Comparison of ENCODE assay signal across 16 cellular contexts in genomic region chrX:42022158-42022557, GRCh38.
DNase-seq lines count a peak whose midpoint lies in the region; ATAC-seq lines count a peak whose summit lies in the region.
"Had no signal": no experiment of that assay in that cellular context is flagged by ENCODE, and none has a peak within 500 bp of the region (broad histone marks: within the 10 kb centered on the region; RNA-seq: fewer than 3 reads in every experiment).

No MANE protein-coding gene starts in this region.

- peak; percentile 72 to 76 for ATAC-seq in activated T-cell treated with anti-CD3 and anti-CD28 coated beads, Interleukin-2, amount 50 U/mL, for 72 hours (replicated peaks in 1 of 2)
- no peak for ATAC-seq in stimulated activated naive CD8-positive, alpha-beta T cell treated with anti-CD3 and anti-CD28 coated beads, Interleukin-15, amount 100 ng/mL, for 72 hours
- ATAC-seq in stimulated activated effector memory CD8-positive, alpha-beta T cell treated with anti-CD3 and anti-CD28 coated beads, Interleukin-12 subunit alpha, Interleukin-12 subunit beta, amount 100 ng/mL, for 72 hours = peak; percentile 85

- peaks cover 20% of the 10 kb centered on the region for H3K4me1 Mint-ChIP-seq in activated CD4-positive, alpha-beta memory T cell treated with anti-CD3 and anti-CD28 coated beads for 36 hours (ENCODE audit: low read depth)
- peaks cover 13% of the 10 kb centered on the region for H3K4me1 Mint-ChIP-seq in activated CD4-positive, alpha-beta memory T cell treated with anti-CD3 and anti-CD28 coated beads, Interleukin-2, amount 10 ng/mL, durations not matched to agents 7 days and 5 days
- peaks cover 20% of the 10 kb centered on the region for H3K4me1 Mint-ChIP-seq in activated T-cell treated with anti-CD3 and anti-CD28 coated beads, Interleukin-2, amount 50 U/mL, for 72 hours (ENCODE audit: low read depth)
- H3K4me1 Mint-ChIP-seq in stimulated activated naive CD8-positive, alpha-beta T cell treated with anti-CD3 and anti-CD28 coated beads, Interleukin-15, Interleukin-2, amounts not matched to agents 100 ng/mL and 50 ng/mL, for 24 hours (ENCODE audit: low read depth) = peaks cover 20% of the 10 kb centered on the region
- H3K4me1 Mint-ChIP-seq in stimulated activated naive CD8-positive, alpha-beta T cell treated with anti-CD3 and anti-CD28 coated beads, Interleukin-15, amount 100 ng/mL, for 72 hours = peaks cover 3% of the 10 kb centered on the region
- peaks cover 21% of the 10 kb centered on the region for H3K4me1 Mint-ChIP-seq in stimulated activated effector memory CD8-positive, alpha-beta T cell treated with anti-CD3 and anti-CD28 coated beads, Interleukin-12 subunit alpha, Interleukin-12 subunit beta, amount 100 ng/mL, for 72 hours

- H3K9me3 Mint-ChIP-seq in activated CD4-positive, alpha-beta memory T cell treated with anti-CD3 and anti-CD28 coated beads for 36 hours = no peaks in the 10 kb centered on the region
- H3K9me3 Mint-ChIP-seq in activated CD4-positive, alpha-beta memory T cell treated with anti-CD3 and anti-CD28 coated beads, Interleukin-2, amount 10 ng/mL, durations not matched to agents 7 days and 5 days = peaks cover 5% of the 10 kb centered on the region
- peaks cover 0 to 2% of the 10 kb centered on the region in 2 donors for H3K9me3 Mint-ChIP-seq in activated T-cell treated with anti-CD3 and anti-CD28 coated beads, Interleukin-2, amount 50 U/mL, for 72 hours
- H3K9me3 Mint-ChIP-seq in stimulated activated naive CD8-positive, alpha-beta T cell treated with anti-CD3 and anti-CD28 coated beads, Interleukin-15, Interleukin-2, amounts not matched to agents 100 ng/mL and 50 ng/mL, for 24 hours = no peaks in the 10 kb centered on the region
- peaks cover 0 to 5% of the 10 kb centered on the region in 2 donors for H3K9me3 Mint-ChIP-seq in stimulated activated naive CD8-positive, alpha-beta T cell treated with anti-CD3 and anti-CD28 coated beads, Interleukin-15, amount 100 ng/mL, for 72 hours
- no peaks in the 10 kb centered on the region for H3K9me3 Mint-ChIP-seq in stimulated activated effector memory CD8-positive, alpha-beta T cell treated with anti-CD3 and anti-CD28 coated beads, Interleukin-12 subunit alpha, Interleukin-12 subunit beta, amount 100 ng/mL, for 72 hours
- H3K9me3 Mint-ChIP-seq: HFFc6 had no signal

- H3K27me3 Mint-ChIP-seq in activated CD4-positive, alpha-beta memory T cell treated with anti-CD3 and anti-CD28 coated beads for 36 hours = no peaks in the 10 kb centered on the region
- H3K27me3 Mint-ChIP-seq in activated CD4-positive, alpha-beta memory T cell treated with anti-CD3 and anti-CD28 coated beads, Interleukin-2, amount 10 ng/mL, durations not matched to agents 7 days and 5 days = no peaks in the 10 kb centered on the region
- peaks cover 8% of the 10 kb centered on the region for H3K27me3 Mint-ChIP-seq in activated T-cell treated with anti-CD3 and anti-CD28 coated beads, Interleukin-2, amount 50 U/mL, for 72 hours (ENCODE audit: low read depth)
- no peaks in the 10 kb centered on the region for H3K27me3 Mint-ChIP-seq in stimulated activated naive CD8-positive, alpha-beta T cell treated with anti-CD3 and anti-CD28 coated beads, Interleukin-15, Interleukin-2, amounts not matched to agents 100 ng/mL and 50 ng/mL, for 24 hours
- no peaks in the 10 kb centered on the region for H3K27me3 Mint-ChIP-seq in stimulated activated naive CD8-positive, alpha-beta T cell treated with anti-CD3 and anti-CD28 coated beads, Interleukin-15, amount 100 ng/mL, for 72 hours
- H3K27me3 Mint-ChIP-seq: CD4-positive, alpha-beta memory T cell had no signal

- DNase-seq in activated CD4-positive, alpha-beta memory T cell treated with anti-CD3 and anti-CD28 coated beads for 36 hours = no peak
- DNase-seq in activated CD4-positive, alpha-beta memory T cell treated with anti-CD3 and anti-CD28 coated beads, Interleukin-2, amount 10 ng/mL, durations not matched to agents 7 days and 5 days = no peak
- no peak for DNase-seq in activated T-cell treated with anti-CD3 and anti-CD28 coated beads, Interleukin-2, amount 50 U/mL, for 72 hours
- no peak for DNase-seq in activated T-cell treated with anti-CD3 and anti-CD28 coated beads, Interleukin-2, amount 50 U/mL, for 48 hours
- DNase-seq in stimulated activated naive CD8-positive, alpha-beta T cell treated with anti-CD3 and anti-CD28 coated beads, Interleukin-15, amount 100 ng/mL, for 72 hours = no peak
- DNase-seq in stimulated activated effector memory CD8-positive, alpha-beta T cell treated with anti-CD3 and anti-CD28 coated beads, Interleukin-12 subunit alpha, Interleukin-12 subunit beta, amount 100 ng/mL, for 72 hours (ENCODE audit: low spot score in 2 of 2) = no peak
- DNase-seq in NCI-H446 (lab: John Stamatoyannopoulos, UW) = no peak
- DNase-seq: C1 segment of cervical spinal cord; Calu3; CD4-positive, alpha-beta memory T cell; COR-L47; DMS53; DMS79 treated with DMSO at 0.1 percent for 48 hours; GOT3; HFFc6 had no signal

- POLR2A ChIA-PET in activated CD4-positive, alpha-beta memory T cell treated with anti-CD3 and anti-CD28 coated beads for 36 hours (lab: Charles Lee) = no interaction called here
- POLR2A ChIA-PET in activated CD4-positive, alpha-beta memory T cell treated with anti-CD3 and anti-CD28 coated beads, Interleukin-2, amount 10 ng/mL, durations not matched to agents 7 days and 5 days (lab: Charles Lee) = no interaction called here

- H3K4me3 Mint-ChIP-seq in activated CD4-positive, alpha-beta memory T cell treated with anti-CD3 and anti-CD28 coated beads for 36 hours = no peak overlapping the region
- H3K4me3 Mint-ChIP-seq in activated CD4-positive, alpha-beta memory T cell treated with anti-CD3 and anti-CD28 coated beads, Interleukin-2, amount 10 ng/mL, durations not matched to agents 7 days and 5 days = no peak overlapping the region
- peak overlapping the region in 1 of 2 donors; percentile 62 for H3K4me3 Mint-ChIP-seq in activated T-cell treated with anti-CD3 and anti-CD28 coated beads, Interleukin-2, amount 50 U/mL, for 72 hours
- no peak overlapping the region for H3K4me3 Mint-ChIP-seq in stimulated activated naive CD8-positive, alpha-beta T cell treated with anti-CD3 and anti-CD28 coated beads, Interleukin-15, Interleukin-2, amounts not matched to agents 100 ng/mL and 50 ng/mL, for 24 hours
- no peak overlapping the region for H3K4me3 Mint-ChIP-seq in stimulated activated naive CD8-positive, alpha-beta T cell treated with anti-CD3 and anti-CD28 coated beads, Interleukin-15, amount 100 ng/mL, for 72 hours
- H3K4me3 Mint-ChIP-seq in stimulated activated effector memory CD8-positive, alpha-beta T cell treated with anti-CD3 and anti-CD28 coated beads, Interleukin-12 subunit alpha, Interleukin-12 subunit beta, amount 100 ng/mL, for 72 hours = peak overlapping the region; percentile 37
- H3K4me3 Mint-ChIP-seq: CD4-positive, alpha-beta memory T cell; HFFc6 had no signal

- CTCF ChIA-PET in activated CD4-positive, alpha-beta memory T cell treated with anti-CD3 and anti-CD28 coated beads for 36 hours (lab: Charles Lee) = no interaction called here
- CTCF ChIA-PET in activated CD4-positive, alpha-beta memory T cell treated with anti-CD3 and anti-CD28 coated beads, Interleukin-2, amount 10 ng/mL, durations not matched to agents 7 days and 5 days (lab: Charles Lee) = no interaction called here

- intact Hi-C loops in activated CD4-positive, alpha-beta memory T cell treated with anti-CD3 and anti-CD28 coated beads for 36 hours (cut with micrococcal nuclease) = loop anchor here (5.0 kb wide), 1 partner anchor 100 kb away; the partner anchor contains the start of gene CASK

- peak overlapping the region; percentile 51 for H3K27ac Mint-ChIP-seq in activated CD4-positive, alpha-beta memory T cell treated with anti-CD3 and anti-CD28 coated beads for 36 hours
- no peak overlapping the region for H3K27ac Mint-ChIP-seq in activated CD4-positive, alpha-beta memory T cell treated with anti-CD3 and anti-CD28 coated beads, Interleukin-2, amount 10 ng/mL, durations not matched to agents 7 days and 5 days
- H3K27ac Mint-ChIP-seq in activated T-cell treated with anti-CD3 and anti-CD28 coated beads, Interleukin-2, amount 50 U/mL, for 72 hours = peak overlapping the region; percentile 82
- peak overlapping the region; percentile 49 for H3K27ac Mint-ChIP-seq in stimulated activated naive CD8-positive, alpha-beta T cell treated with anti-CD3 and anti-CD28 coated beads, Interleukin-15, Interleukin-2, amounts not matched to agents 100 ng/mL and 50 ng/mL, for 24 hours
- H3K27ac Mint-ChIP-seq in stimulated activated naive CD8-positive, alpha-beta T cell treated with anti-CD3 and anti-CD28 coated beads, Interleukin-15, amount 100 ng/mL, for 72 hours = no peak overlapping the region
- H3K27ac Mint-ChIP-seq in stimulated activated effector memory CD8-positive, alpha-beta T cell treated with anti-CD3 and anti-CD28 coated beads, Interleukin-12 subunit alpha, Interleukin-12 subunit beta, amount 100 ng/mL, for 72 hours = peak overlapping the region; percentile 91
- H3K27ac Mint-ChIP-seq: CD4-positive, alpha-beta memory T cell; HFFc6 had no signal

- H3K36me3 Mint-ChIP-seq in activated CD4-positive, alpha-beta memory T cell treated with anti-CD3 and anti-CD28 coated beads for 36 hours = no peaks in the 10 kb centered on the region
- peaks cover 3% of the 10 kb centered on the region for H3K36me3 Mint-ChIP-seq in activated CD4-positive, alpha-beta memory T cell treated with anti-CD3 and anti-CD28 coated beads, Interleukin-2, amount 10 ng/mL, durations not matched to agents 7 days and 5 days (ENCODE audit: low read depth)
- no peaks in the 10 kb centered on the region for H3K36me3 Mint-ChIP-seq in activated T-cell treated with anti-CD3 and anti-CD28 coated beads, Interleukin-2, amount 50 U/mL, for 72 hours (ENCODE audit: insufficient read depth in 2 of 2)
- no peaks in the 10 kb centered on the region for H3K36me3 Mint-ChIP-seq in stimulated activated naive CD8-positive, alpha-beta T cell treated with anti-CD3 and anti-CD28 coated beads, Interleukin-15, Interleukin-2, amounts not matched to agents 100 ng/mL and 50 ng/mL, for 24 hours (ENCODE audit: low read depth)
- no peaks in the 10 kb centered on the region for H3K36me3 Mint-ChIP-seq in stimulated activated effector memory CD8-positive, alpha-beta T cell treated with anti-CD3 and anti-CD28 coated beads, Interleukin-12 subunit alpha, Interleukin-12 subunit beta, amount 100 ng/mL, for 72 hours
- H3K36me3 Mint-ChIP-seq: CD4-positive, alpha-beta memory T cell had no signal

Comparison
In these comparisons a context has a peak if more than half of its experiments do, and no peak if none do; other contexts are left out.
1. H3K27ac Mint-ChIP-seq: peak in activated CD4-positive, alpha-beta memory T cell treated with anti-CD3 and anti-CD28 coated beads for 36 hours (single experiment), activated T-cell treated with anti-CD3 and anti-CD28 coated beads, Interleukin-2, amount 50 U/mL, for 72 hours (single experiment), stimulated activated naive CD8-positive, alpha-beta T cell treated with anti-CD3 and anti-CD28 coated beads, Interleukin-15, Interleukin-2, amounts not matched to agents 100 ng/mL and 50 ng/mL, for 24 hours (single experiment) and stimulated activated effector memory CD8-positive, alpha-beta T cell treated with anti-CD3 and anti-CD28 coated beads, Interleukin-12 subunit alpha, Interleukin-12 subunit beta, amount 100 ng/mL, for 72 hours (single experiment); none in activated CD4-positive, alpha-beta memory T cell treated with anti-CD3 and anti-CD28 coated beads, Interleukin-2, amount 10 ng/mL, durations not matched to agents 7 days and 5 days (single experiment) and stimulated activated naive CD8-positive, alpha-beta T cell treated with anti-CD3 and anti-CD28 coated beads, Interleukin-15, amount 100 ng/mL, for 72 hours (0 of 2).